ENCODE assay signal across 1 cellular context in genomic region chrX:155216179-155216939, GRCh38.
TF ChIP-seq lines count a peak whose summit lies in the region.

Gene VBP1, plus strand, starts transcription at chrX:155216460. Its CDS starts 23 bp downstream, at chrX:155216483.

TF ChIP-seq in HepG2, 621 proteins besides CTCF, POLR2A, EP300 and RAD21 (continued from another document and continues in another):
- peak; percentile 82 for TF ChIP-seq PBX2 (CRISPR knock-in tag; IDR thresholded peaks at IDR 0.05)
- TF ChIP-seq HHEX (CRISPR knock-in tag; IDR thresholded peaks at IDR 0.05), result no peak
- peak; percentile 68; the same call in 1 of the 2 replicates for TF ChIP-seq ZFY (CRISPR knock-in tag; IDR thresholded peaks at IDR 0.05)
- TF ChIP-seq ZNF430 (CRISPR knock-in tag; IDR thresholded peaks at IDR 0.05), result no peak
- TF ChIP-seq ZSCAN30 (CRISPR knock-in tag; IDR thresholded peaks at IDR 0.05), result no peak
- 0 out of 2 replicates have a peak, but pooled peaks have one; percentile 27 for TF ChIP-seq ZNF644 (CRISPR knock-in tag; IDR thresholded peaks at IDR 0.05; ENCODE audit: low read depth)
- no peak for TF ChIP-seq FOXK1 (CRISPR knock-in tag; IDR thresholded peaks at IDR 0.05; ENCODE audit: borderline replicate concordance, low read depth)
- TF ChIP-seq ZNF34 (CRISPR knock-in tag; IDR thresholded peaks at IDR 0.05; ENCODE audit: borderline replicate concordance), result no peak
- TF ChIP-seq, protein P1, sequence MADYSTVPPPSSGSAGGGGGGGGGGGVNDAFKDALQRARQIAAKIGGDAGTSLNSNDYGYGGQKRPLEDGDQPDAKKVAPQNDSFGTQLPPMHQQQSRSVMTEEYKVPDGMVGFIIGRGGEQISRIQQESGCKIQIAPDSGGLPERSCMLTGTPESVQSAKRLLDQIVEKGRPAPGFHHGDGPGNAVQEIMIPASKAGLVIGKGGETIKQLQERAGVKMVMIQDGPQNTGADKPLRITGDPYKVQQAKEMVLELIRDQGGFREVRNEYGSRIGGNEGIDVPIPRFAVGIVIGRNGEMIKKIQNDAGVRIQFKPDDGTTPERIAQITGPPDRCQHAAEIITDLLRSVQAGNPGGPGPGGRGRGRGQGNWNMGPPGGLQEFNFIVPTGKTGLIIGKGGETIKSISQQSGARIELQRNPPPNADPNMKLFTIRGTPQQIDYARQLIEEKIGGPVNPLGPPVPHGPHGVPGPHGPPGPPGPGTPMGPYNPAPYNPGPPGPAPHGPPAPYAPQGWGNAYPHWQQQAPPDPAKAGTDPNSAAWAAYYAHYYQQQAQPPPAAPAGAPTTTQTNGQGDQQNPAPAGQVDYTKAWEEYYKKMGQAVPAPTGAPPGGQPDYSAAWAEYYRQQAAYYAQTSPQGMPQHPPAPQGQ (CRISPR knock-in tag; IDR thresholded peaks at IDR 0.05; ENCODE audit: borderline replicate concordance), result no peak
- TF ChIP-seq, protein P2, sequence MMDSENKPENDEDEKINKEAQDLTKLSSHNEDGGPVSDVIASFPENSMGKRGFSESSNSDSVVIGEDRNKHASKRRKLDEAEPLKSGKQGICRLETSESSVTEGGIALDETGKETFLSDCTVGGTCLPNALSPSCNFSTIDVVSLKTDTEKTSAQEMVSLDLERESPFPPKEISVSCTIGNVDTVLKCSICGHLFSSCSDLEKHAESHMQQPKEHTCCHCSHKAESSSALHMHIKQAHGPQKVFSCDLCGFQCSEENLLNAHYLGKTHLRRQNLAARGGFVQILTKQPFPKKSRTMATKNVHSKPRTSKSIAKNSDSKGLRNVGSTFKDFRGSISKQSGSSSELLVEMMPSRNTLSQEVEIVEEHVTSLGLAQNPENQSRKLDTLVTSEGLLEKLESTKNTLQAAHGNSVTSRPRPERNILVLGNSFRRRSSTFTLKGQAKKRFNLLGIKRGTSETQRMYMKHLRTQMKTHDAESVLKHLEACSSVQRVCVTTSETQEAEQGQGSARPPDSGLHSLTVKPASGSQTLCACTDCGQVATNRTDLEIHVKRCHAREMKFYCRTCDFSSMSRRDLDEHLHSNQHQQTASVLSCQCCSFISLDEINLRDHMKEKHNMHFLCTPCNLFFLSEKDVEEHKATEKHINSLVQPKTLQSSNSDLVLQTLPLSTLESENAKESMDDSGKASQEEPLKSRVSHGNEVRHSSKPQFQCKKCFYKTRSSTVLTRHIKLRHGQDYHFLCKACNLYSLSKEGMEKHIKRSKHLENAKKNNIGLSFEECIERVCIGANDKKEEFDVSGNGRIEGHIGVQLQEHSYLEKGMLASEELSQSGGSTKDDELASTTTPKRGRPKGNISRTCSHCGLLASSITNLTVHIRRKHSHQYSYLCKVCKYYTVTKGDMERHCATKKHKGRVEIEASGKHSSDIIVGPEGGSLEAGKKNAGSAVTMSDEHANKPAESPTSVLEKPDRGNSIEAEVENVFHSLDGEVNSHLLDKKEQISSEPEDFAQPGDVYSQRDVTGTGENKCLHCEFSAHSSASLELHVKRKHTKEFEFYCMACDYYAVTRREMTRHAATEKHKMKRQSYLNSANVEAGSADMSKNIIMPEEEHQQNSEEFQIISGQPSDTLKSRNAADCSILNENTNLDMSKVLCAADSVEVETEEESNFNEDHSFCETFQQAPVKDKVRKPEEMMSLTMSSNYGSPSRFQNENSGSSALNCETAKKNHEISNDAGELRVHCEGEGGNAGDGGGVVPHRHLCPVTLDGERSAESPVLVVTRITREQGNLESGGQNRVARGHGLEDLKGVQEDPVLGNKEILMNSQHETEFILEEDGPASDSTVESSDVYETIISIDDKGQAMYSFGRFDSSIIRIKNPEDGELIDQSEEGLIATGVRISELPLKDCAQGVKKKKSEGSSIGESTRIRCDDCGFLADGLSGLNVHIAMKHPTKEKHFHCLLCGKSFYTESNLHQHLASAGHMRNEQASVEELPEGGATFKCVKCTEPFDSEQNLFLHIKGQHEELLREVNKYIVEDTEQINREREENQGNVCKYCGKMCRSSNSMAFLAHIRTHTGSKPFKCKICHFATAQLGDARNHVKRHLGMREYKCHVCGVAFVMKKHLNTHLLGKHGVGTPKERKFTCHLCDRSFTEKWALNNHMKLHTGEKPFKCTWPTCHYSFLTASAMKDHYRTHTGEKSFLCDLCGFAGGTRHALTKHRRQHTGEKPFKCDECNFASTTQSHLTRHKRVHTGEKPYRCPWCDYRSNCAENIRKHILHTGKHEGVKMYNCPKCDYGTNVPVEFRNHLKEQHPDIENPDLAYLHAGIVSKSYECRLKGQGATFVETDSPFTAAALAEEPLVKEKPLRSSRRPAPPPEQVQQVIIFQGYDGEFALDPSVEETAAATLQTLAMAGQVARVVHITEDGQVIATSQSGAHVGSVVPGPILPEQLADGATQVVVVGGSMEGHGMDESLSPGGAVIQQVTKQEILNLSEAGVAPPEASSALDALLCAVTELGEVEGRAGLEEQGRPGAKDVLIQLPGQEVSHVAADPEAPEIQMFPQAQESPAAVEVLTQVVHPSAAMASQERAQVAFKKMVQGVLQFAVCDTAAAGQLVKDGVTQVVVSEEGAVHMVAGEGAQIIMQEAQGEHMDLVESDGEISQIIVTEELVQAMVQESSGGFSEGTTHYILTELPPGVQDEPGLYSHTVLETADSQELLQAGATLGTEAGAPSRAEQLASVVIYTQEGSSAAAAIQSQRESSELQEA (CRISPR knock-in tag; IDR thresholded peaks at IDR 0.05; ENCODE audit: not compliant biosample characterization), result no peak
- no peak for TF ChIP-seq ZNF792 (CRISPR knock-in tag; IDR thresholded peaks at IDR 0.05)
- TF ChIP-seq FOXP4 (CRISPR knock-in tag; IDR thresholded peaks at IDR 0.05), result no peak
- TF ChIP-seq SAP130 (CRISPR knock-in tag; IDR thresholded peaks at IDR 0.05; ENCODE audit: low read depth), result peak; percentile 40
- TF ChIP-seq SPEN (CRISPR knock-in tag; IDR thresholded peaks at IDR 0.05; ENCODE audit: low read depth), result no peak; the same call in 1 of the 2 replicates
- TF ChIP-seq, protein P3, sequence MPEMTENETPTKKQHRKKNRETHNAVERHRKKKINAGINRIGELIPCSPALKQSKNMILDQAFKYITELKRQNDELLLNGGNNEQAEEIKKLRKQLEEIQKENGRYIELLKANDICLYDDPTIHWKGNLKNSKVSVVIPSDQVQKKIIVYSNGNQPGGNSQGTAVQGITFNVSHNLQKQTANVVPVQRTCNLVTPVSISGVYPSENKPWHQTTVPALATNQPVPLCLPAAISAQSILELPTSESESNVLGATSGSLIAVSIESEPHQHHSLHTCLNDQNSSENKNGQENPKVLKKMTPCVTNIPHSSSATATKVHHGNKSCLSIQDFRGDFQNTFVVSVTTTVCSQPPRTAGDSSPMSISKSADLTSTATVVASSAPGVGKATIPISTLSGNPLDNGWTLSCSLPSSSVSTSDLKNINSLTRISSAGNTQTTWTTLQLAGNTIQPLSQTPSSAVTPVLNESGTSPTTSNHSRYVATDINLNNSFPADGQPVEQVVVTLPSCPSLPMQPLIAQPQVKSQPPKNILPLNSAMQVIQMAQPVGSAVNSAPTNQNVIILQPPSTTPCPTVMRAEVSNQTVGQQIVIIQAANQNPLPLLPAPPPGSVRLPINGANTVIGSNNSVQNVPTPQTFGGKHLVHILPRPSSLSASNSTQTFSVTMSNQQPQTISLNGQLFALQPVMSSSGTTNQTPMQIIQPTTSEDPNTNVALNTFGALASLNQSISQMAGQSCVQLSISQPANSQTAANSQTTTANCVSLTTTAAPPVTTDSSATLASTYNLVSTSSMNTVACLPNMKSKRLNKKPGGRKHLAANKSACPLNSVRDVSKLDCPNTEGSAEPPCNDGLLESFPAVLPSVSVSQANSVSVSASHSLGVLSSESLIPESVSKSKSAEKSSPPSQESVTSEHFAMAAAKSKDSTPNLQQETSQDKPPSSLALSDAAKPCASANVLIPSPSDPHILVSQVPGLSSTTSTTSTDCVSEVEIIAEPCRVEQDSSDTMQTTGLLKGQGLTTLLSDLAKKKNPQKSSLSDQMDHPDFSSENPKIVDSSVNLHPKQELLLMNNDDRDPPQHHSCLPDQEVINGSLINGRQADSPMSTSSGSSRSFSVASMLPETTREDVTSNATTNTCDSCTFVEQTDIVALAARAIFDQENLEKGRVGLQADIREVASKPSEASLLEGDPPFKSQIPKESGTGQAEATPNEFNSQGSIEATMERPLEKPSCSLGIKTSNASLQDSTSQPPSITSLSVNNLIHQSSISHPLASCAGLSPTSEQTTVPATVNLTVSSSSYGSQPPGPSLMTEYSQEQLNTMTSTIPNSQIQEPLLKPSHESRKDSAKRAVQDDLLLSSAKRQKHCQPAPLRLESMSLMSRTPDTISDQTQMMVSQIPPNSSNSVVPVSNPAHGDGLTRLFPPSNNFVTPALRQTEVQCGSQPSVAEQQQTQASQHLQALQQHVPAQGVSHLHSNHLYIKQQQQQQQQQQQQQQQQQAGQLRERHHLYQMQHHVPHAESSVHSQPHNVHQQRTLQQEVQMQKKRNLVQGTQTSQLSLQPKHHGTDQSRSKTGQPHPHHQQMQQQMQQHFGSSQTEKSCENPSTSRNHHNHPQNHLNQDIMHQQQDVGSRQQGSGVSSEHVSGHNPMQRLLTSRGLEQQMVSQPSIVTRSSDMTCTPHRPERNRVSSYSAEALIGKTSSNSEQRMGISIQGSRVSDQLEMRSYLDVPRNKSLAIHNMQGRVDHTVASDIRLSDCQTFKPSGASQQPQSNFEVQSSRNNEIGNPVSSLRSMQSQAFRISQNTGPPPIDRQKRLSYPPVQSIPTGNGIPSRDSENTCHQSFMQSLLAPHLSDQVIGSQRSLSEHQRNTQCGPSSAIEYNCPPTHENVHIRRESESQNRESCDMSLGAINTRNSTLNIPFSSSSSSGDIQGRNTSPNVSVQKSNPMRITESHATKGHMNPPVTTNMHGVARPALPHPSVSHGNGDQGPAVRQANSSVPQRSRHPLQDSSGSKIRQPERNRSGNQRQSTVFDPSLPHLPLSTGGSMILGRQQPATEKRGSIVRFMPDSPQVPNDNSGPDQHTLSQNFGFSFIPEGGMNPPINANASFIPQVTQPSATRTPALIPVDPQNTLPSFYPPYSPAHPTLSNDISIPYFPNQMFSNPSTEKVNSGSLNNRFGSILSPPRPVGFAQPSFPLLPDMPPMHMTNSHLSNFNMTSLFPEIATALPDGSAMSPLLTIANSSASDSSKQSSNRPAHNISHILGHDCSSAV (CRISPR knock-in tag; IDR thresholded peaks at IDR 0.05; ENCODE audit: borderline replicate concordance), result no peak
- no peak for TF ChIP-seq ZBTB42 (CRISPR knock-in tag; IDR thresholded peaks at IDR 0.05)
- TF ChIP-seq MAF1 (CRISPR knock-in tag; IDR thresholded peaks at IDR 0.05; ENCODE audit: borderline replicate concordance), result no peak
- TF ChIP-seq DRAP1 (CRISPR knock-in tag; IDR thresholded peaks at IDR 0.05), result peak; percentile 62
- TF ChIP-seq ZNF296 (CRISPR knock-in tag; conservative IDR thresholded peaks at IDR 0.05), result no peak
- TF ChIP-seq ZNF558 (CRISPR knock-in tag; IDR thresholded peaks at IDR 0.05; ENCODE audit: borderline replicate concordance), result no peak
- no peak for TF ChIP-seq MTF1 (CRISPR knock-in tag; IDR thresholded peaks at IDR 0.05)
- no peak for TF ChIP-seq PRMT3 (CRISPR knock-in tag; IDR thresholded peaks at IDR 0.05; ENCODE audit: borderline replicate concordance, low read depth)
- no peak for TF ChIP-seq PHF5A (CRISPR knock-in tag; IDR thresholded peaks at IDR 0.05; ENCODE audit: low read depth, unreplicated experiment)
- TF ChIP-seq HIVEP1 (CRISPR knock-in tag; IDR thresholded peaks at IDR 0.05), result no peak
- no peak for TF ChIP-seq ETV6 (CRISPR knock-in tag; conservative IDR thresholded peaks at IDR 0.05)
- no peak for TF ChIP-seq GFI1 (CRISPR knock-in tag; IDR thresholded peaks at IDR 0.05; ENCODE audit: borderline replicate concordance)
- no peak for TF ChIP-seq PRDM15 (CRISPR knock-in tag; IDR thresholded peaks at IDR 0.05)
- no peak for TF ChIP-seq SUZ12 (IDR thresholded peaks at IDR 0.05; ENCODE audit: low read depth, low read length)
- no peak for TF ChIP-seq SIN3B (IDR thresholded peaks at IDR 0.05; ENCODE audit: low read length)
